In the genomic region with DNA sequence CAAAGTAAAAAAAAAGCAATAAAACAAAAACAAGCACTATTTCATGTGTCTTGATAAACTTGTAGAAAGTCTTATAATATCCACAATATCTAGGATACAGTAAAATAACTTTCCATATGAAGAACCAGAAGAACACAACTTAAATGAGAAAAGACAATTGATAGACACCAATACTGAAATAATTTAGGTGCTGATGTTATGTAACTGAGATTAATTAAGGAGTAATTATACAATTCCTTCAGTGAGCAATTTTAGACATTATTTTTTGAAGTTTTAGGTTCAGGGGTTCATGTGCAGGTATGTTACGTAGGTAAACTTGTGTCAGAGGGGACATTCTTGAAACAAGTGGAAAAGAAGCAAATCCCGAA, we compare ENCODE assay signal across 1 cellular context.
A peak's percentile ranks its signal among the peaks of the same experiment; 100 is the strongest.
TF ChIP-seq lines count a peak whose summit lies in the region.

No MANE protein-coding gene starts in this region.

TF ChIP-seq in K562, 482 proteins besides CTCF, POLR2A, EP300 and RAD21 (continued from another document):
- TF ChIP-seq, protein P1, sequence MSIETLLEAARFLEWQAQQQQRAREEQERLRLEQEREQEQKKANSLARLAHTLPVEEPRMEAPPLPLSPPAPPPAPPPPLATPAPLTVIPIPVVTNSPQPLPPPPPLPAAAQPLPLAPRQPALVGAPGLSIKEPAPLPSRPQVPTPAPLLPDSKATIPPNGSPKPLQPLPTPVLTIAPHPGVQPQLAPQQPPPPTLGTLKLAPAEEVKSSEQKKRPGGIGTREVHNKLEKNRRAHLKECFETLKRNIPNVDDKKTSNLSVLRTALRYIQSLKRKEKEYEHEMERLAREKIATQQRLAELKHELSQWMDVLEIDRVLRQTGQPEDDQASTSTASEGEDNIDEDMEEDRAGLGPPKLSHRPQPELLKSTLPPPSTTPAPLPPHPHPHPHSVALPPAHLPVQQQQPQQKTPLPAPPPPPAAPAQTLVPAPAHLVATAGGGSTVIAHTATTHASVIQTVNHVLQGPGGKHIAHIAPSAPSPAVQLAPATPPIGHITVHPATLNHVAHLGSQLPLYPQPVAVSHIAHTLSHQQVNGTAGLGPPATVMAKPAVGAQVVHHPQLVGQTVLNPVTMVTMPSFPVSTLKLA (conservative IDR thresholded peaks at IDR 0.05), result peak in 1 of 2 experiments; percentile 35; a peak in 1 of 4 replicates
- peak; percentile 53; the same call in 1 of the 2 replicates for TF ChIP-seq ZNF644 (tag; IDR thresholded peaks at IDR 0.05; ENCODE audit: low read depth)
- 0 out of 2 replicates have a peak, but pooled peaks have one; percentile 44 for TF ChIP-seq TEAD2 (tag; IDR thresholded peaks at IDR 0.05)
- TF ChIP-seq MCM2 (IDR thresholded peaks at IDR 0.05; ENCODE audit: low read depth), result no peak
- TF ChIP-seq, protein P2, sequence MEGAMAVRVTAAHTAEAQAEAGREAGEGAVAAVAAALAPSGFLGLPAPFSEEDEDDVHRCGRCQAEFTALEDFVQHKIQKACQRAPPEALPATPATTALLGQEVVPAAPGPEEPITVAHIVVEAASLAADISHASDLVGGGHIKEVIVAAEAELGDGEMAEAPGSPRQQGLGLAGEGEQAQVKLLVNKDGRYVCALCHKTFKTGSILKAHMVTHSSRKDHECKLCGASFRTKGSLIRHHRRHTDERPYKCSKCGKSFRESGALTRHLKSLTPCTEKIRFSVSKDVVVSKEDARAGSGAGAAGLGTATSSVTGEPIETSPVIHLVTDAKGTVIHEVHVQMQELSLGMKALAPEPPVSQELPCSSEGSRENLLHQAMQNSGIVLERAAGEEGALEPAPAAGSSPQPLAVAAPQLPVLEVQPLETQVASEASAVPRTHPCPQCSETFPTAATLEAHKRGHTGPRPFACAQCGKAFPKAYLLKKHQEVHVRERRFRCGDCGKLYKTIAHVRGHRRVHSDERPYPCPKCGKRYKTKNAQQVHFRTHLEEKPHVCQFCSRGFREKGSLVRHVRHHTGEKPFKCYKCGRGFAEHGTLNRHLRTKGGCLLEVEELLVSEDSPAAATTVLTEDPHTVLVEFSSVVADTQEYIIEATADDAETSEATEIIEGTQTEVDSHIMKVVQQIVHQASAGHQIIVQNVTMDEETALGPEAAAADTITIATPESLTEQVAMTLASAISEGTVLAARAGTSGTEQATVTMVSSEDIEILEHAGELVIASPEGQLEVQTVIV (CRISPR knock-in tag; IDR thresholded peaks at IDR 0.05; ENCODE audit: borderline replicate concordance), result no peak
- TF ChIP-seq XRCC3 (IDR thresholded peaks at IDR 0.05), result peak; percentile 79; the same call in 1 of the 2 replicates
- no peak for TF ChIP-seq JUNB (CRISPR knock-in tag; conservative IDR thresholded peaks at IDR 0.05)
